In genomic region chr15:40567111-40567510, GRCh38 we compare ENCODE assay signal across 8 cellular contexts. TPM values are rescaled to one million over a fixed set of nuclear protein-coding genes. Genes with fewer than 3 reads are reported as not detected.
A peak's percentile ranks its signal among the peaks of the same experiment; 100 is the strongest.
DNase-seq lines count a peak whose midpoint lies in the region; ATAC-seq and TF ChIP-seq lines count a peak whose summit lies in the region.

No MANE protein-coding gene starts in this region.

- no peak overlapping the region for H3K9ac ChIP-seq in PC-3 (ENCODE audit: low read length)

- H3K4me1 ChIP-seq in PC-3 (ENCODE audit: insufficient read depth, low read length) (peaks cover 22% of the 10 kb centered on the region), gastroesophageal sphincter (peaks cover 3 to 56% (median 16%) of the 10 kb centered on the region in 3 donors), upper lobe of right lung (peaks cover 23% of the 10 kb centered on the region)

- H3K27ac ChIP-seq in PC-3 (ENCODE audit: low read length) (no peak overlapping the region), gastroesophageal sphincter (no peak overlapping the region), upper lobe of right lung (no peak overlapping the region)

- no peak overlapping the region for H3K4me3 ChIP-seq in AG09309 (ENCODE audit: control insufficient read depth, low read depth, low read length)
- no peak overlapping the region for H3K4me3 ChIP-seq in PC-3 (ENCODE audit: low read length)
- no peak overlapping the region for H3K4me3 ChIP-seq in fibroblast of the aortic adventitia (ENCODE audit: low read depth, low read length)
- no peak overlapping the region for H3K4me3 ChIP-seq in gastroesophageal sphincter
- no peak overlapping the region for H3K4me3 ChIP-seq in upper lobe of right lung

- BruUV-seq in PC-3 (replicated peaks; lab: Mats Ljungman, UMichigan) = no TSS peak

- peak; percentile 36 for TF ChIP-seq CTCF in AG09309 (IDR thresholded peaks at IDR 0.05; ENCODE audit: control insufficient read depth, insufficient read depth, low read depth, low read length, missing control alignments)
- TF ChIP-seq CTCF in GM12874 (IDR thresholded peaks at IDR 0.05; ENCODE audit: insufficient read depth, low read depth, low read length) = peak; percentile 34; the same call in 1 of the 2 replicates
- TF ChIP-seq CTCF in PC-3 (conservative IDR thresholded peaks at IDR 0.05; ENCODE audit: low read depth, low read length) = peak; percentile 51
- TF ChIP-seq CTCF in fibroblast of the aortic adventitia (IDR thresholded peaks at IDR 0.05; ENCODE audit: insufficient read depth, low read length) = peak; percentile 35
- TF ChIP-seq CTCF in gastroesophageal sphincter (IDR thresholded peaks at IDR 0.05) = no peak
- TF ChIP-seq CTCF in upper lobe of right lung (IDR thresholded peaks at IDR 0.05) = no peak

- H2AFZ ChIP-seq in PC-3 (ENCODE audit: low read length) = 0 out of 2 replicates have a peak overlapping the region, but pooled peaks have one; percentile 22

- H3K27me3 ChIP-seq in PC-3 (ENCODE audit: low read length) (no peaks in the 10 kb centered on the region), gastroesophageal sphincter (no peaks in the 10 kb centered on the region), upper lobe of right lung (no peaks in the 10 kb centered on the region)

- no peaks in the 10 kb centered on the region for H3K9me2 ChIP-seq in PC-3 (replicated peaks; ENCODE audit: low read length)

- peaks cover 8% of the 10 kb centered on the region; the same call in 1 of the 2 replicates for H3K36me3 ChIP-seq in PC-3 (ENCODE audit: low read depth, low read length)
- H3K36me3 ChIP-seq in gastroesophageal sphincter = peaks cover 0 to 14% of the 10 kb centered on the region in 2 donors
- peaks cover 6% of the 10 kb centered on the region for H3K36me3 ChIP-seq in upper lobe of right lung

- 0 to 46% methylated on average over 1 to 3 of the region's 7 CpGs for WGBS in gastroesophageal sphincter (ENCODE audit: low coverage in 1 of 2), 2 donors

- CTCF ChIA-PET in PC-3 (lab: Charles Lee) = interaction anchor here (0.5 to 0.6 kb wide), 2 partner anchors 84 to 216 kb away, joined by 4 to 7 read pairs; no protein-coding TSS in a partner anchor

- no peaks in the 10 kb centered on the region for H4K20me1 ChIP-seq in PC-3 (ENCODE audit: low read length)

- intact Hi-C loops in PC-3 (cut with micrococcal nuclease) = no loop called here
- intact Hi-C loops in upper lobe of right lung (cut with DNase I) = no loop called here

- ATAC-seq in PC-3 (no peak), gastroesophageal sphincter (no peak), HG03439 (IDR thresholded peaks at IDR 0.05; ENCODE audit: unreplicated experiment) (no peak), upper lobe of right lung (no peak)

- TF ChIP-seq EP300 in gastroesophageal sphincter (IDR thresholded peaks at IDR 0.05) = no peak

- no peak overlapping the region for H3K4me2 ChIP-seq in PC-3 (ENCODE audit: low read length)

- H3K79me2 ChIP-seq in PC-3 (ENCODE audit: low read length) = peaks cover 49% of the 10 kb centered on the region

- no peak for TF ChIP-seq POLR2A in gastroesophageal sphincter (IDR thresholded peaks at IDR 0.05)

- DNase-seq in AG09309 (ENCODE audit: low read depth) (no peak), PC-3 (peak; percentile 29), fibroblast of the aortic adventitia (ENCODE audit: low read depth) (peak; percentile 5), RPMI8226 (no peak), upper lobe of right lung (no peak)

- POLR2A ChIA-PET in PC-3 (lab: Charles Lee; ENCODE audit: unreplicated experiment) = no interaction called here

- H3F3A ChIP-seq in PC-3 (ENCODE audit: low read length, unreplicated experiment) = no peaks in the 10 kb centered on the region

- H3K9me3 ChIP-seq in PC-3 (ENCODE audit: low read length) (no peaks in the 10 kb centered on the region), gastroesophageal sphincter (no peaks in the 10 kb centered on the region), upper lobe of right lung (no peaks in the 10 kb centered on the region)

RNA-seq across cellular contexts. Expression of gene RPUSD2, which starts 2.0 kb away (rescaled TPM):
- total RNA-seq in PC-3 (2014; rRNA removed) = 22.2 and 24.4 TPM in 2 replicates
- total RNA-seq in fibroblast of the aortic adventitia (ENCODE audit: low replicate concordance) = 6.2 and 7.6 TPM in 2 replicates
- total RNA-seq in gastroesophageal sphincter = 10 to 100 TPM in 1 of 4 donors, 1 to 10 TPM in 3; 7.2 to 11.6 (median 8.7) TPM
- total RNA-seq in upper lobe of right lung = 6.4 TPM

RNA-seq across cellular contexts. Expression of gene CCDC32, which starts 2.3 kb away (rescaled TPM):
- total RNA-seq in PC-3 (2014; rRNA removed) (16.1 and 19.9 TPM in 2 replicates), fibroblast of the aortic adventitia (ENCODE audit: low replicate concordance) (21.3 and 24.0 TPM in 2 replicates), gastroesophageal sphincter (10 to 100 TPM; 16.2 to 45.8 (median 34.0) TPM), upper lobe of right lung (20.7 TPM)

RNA-seq across cellular contexts. Expression of gene KNL1, which starts 26.9 kb away (rescaled TPM):
- total RNA-seq in PC-3 (2014; rRNA removed) = 33.5 and 33.8 TPM in 2 replicates
- total RNA-seq in fibroblast of the aortic adventitia (ENCODE audit: low replicate concordance) = 1.3 and 35.9 TPM in 2 replicates
- under 1 TPM; 0.23 to 0.89 (median 0.57) TPM for total RNA-seq in gastroesophageal sphincter
- 0.61 TPM for total RNA-seq in upper lobe of right lung

Comparison
In these comparisons a context has a peak if more than half of its experiments do, and no peak if none do; other contexts are left out.
1. DNase-seq: peak in PC-3 (single experiment) and fibroblast of the aortic adventitia (single experiment); none in AG09309 (single experiment), RPMI8226 (single experiment) and upper lobe of right lung (single experiment).
2. CTCF ChIP-seq: peak in AG09309 (single experiment), GM12874 (single experiment), PC-3 (single experiment) and fibroblast of the aortic adventitia (single experiment); none in gastroesophageal sphincter (0 of 4) and upper lobe of right lung (single experiment).